15 cellular contexts compared by ENCODE assay signal in genomic region chr3:71573181-71573580, GRCh38. TPM values are rescaled to one million over a fixed set of nuclear protein-coding genes. Genes with fewer than 3 reads are reported as not detected.
A peak's percentile ranks its signal among the peaks of the same experiment; 100 is the strongest.
DNase-seq lines count a peak whose midpoint lies in the region; ATAC-seq and TF ChIP-seq lines count a peak whose summit lies in the region.
"Had no signal": no experiment of that assay in that cellular context is flagged by ENCODE, and none has a peak within 500 bp of the region (broad histone marks: within the 10 kb centered on the region; RNA-seq: fewer than 3 reads in every experiment).

No MANE protein-coding gene starts in this region.

- H3K27me3 ChIP-seq in SK-N-SH (ENCODE audit: insufficient read depth) (no peaks in the 10 kb centered on the region), Loucy (ENCODE audit: insufficient read depth, low read length, poor library complexity, severe bottlenecking) (no peaks in the 10 kb centered on the region)

- no peak for TF ChIP-seq EP300 in SK-N-SH (IDR thresholded peaks at IDR 0.05; ENCODE audit: borderline replicate concordance in 1 of 2, low read depth in 1 of 2, low read length in 1 of 2)

- no peak for TF ChIP-seq RAD21 in SK-N-SH (IDR thresholded peaks at IDR 0.05; ENCODE audit: low read length)

- H3K4me3 ChIP-seq in SK-N-SH (ENCODE audit: low read depth in 2 of 2, low read length in 1 of 2) (no peak overlapping the region), Loucy (ENCODE audit: low read length, poor library complexity, severe bottlenecking) (no peak overlapping the region)
- H3K4me3 ChIP-seq: BLaER1 had no signal

- H3K4me2 ChIP-seq in SK-N-SH (0 out of 2 replicates have a peak overlapping the region, but pooled peaks have one; percentile 12), Loucy (ENCODE audit: low read depth, low read length, poor library complexity, severe bottlenecking) (peak overlapping the region; percentile 28)
- H3K4me2 ChIP-seq: BLaER1 had no signal

- H3K9ac ChIP-seq in SK-N-SH (no peak overlapping the region), Loucy (ENCODE audit: low read depth, low read length, poor library complexity, severe bottlenecking) (no peak overlapping the region)
- H3K9ac ChIP-seq: BLaER1 had no signal

- H3F3A ChIP-seq in SK-N-SH (replicated peaks; ENCODE audit: insufficient read depth), result no peaks in the 10 kb centered on the region
- no peaks in the 10 kb centered on the region for H3F3A ChIP-seq in Loucy (ENCODE audit: low read depth)

- H3K4me1 ChIP-seq in SK-N-SH (ENCODE audit: control insufficient read depth in 1 of 2, insufficient read depth in 2 of 2, low read depth in 1 of 2, low read length in 1 of 2), result no peaks in the 10 kb centered on the region; a peak in 2 of 4 replicates
- peaks cover 60% of the 10 kb centered on the region for H3K4me1 ChIP-seq in Loucy (ENCODE audit: insufficient read depth, low read length, poor library complexity, severe bottlenecking)

- no peak for TF ChIP-seq CTCF in SK-N-SH (IDR thresholded peaks at IDR 0.05)
- TF ChIP-seq CTCF in Loucy (conservative IDR thresholded peaks at IDR 0.05; ENCODE audit: low read length), result no peak

- H3K36me3 ChIP-seq in SK-N-SH (replicated peaks in 1 of 2; ENCODE audit: control insufficient read depth in 1 of 2, insufficient read depth in 2 of 2, low read length in 1 of 2) (peaks cover 28 to 56% of the 10 kb centered on the region in 2 experiments), Loucy (ENCODE audit: insufficient read depth, low read length) (no peaks in the 10 kb centered on the region)
- H3K36me3 ChIP-seq: BLaER1 had no signal

- POLR2A ChIA-PET in SK-N-SH (lab: Yijun Ruan, JAX), result no interaction called here

- H3K9me2 ChIP-seq in SK-N-SH (no peaks in the 10 kb centered on the region), Loucy (replicated peaks; ENCODE audit: low read depth, low read length) (no peaks in the 10 kb centered on the region)

- 98% methylated on average over 5 of the region's 5 CpGs for WGBS in SK-N-SH (ENCODE audit: low lambda C conversion rate)

- CTCF ChIA-PET in SK-N-SH (lab: Yijun Ruan, JAX), result interaction anchor here (1.1 to 1.5 kb wide), 4 partner anchors 10 to 344 kb away, joined by 3 read pairs; no protein-coding TSS in a partner anchor

- H3K27ac ChIP-seq in SK-N-SH (ENCODE audit: low read depth in 2 of 2, low read length in 1 of 2) (no peak overlapping the region), caudate nucleus (ENCODE audit: low read depth, low read length) (peak overlapping the region; percentile 33)
- H3K27ac ChIP-seq: 22Rv1, BLaER1 had no signal

- peaks cover 99% of the 10 kb centered on the region for H3K79me2 ChIP-seq in SK-N-SH (ENCODE audit: insufficient read depth)
- peaks cover 83% of the 10 kb centered on the region for H3K79me2 ChIP-seq in Loucy (ENCODE audit: insufficient read depth, low read length)

- DNase-seq in SK-N-SH (no peak), caudate nucleus (lab: John Stamatoyannopoulos, UW) (no peak), left lobe of liver (ENCODE audit: low spot score) (no peak), NCI-H128 (lab: John Stamatoyannopoulos, UW; ENCODE audit: unreplicated experiment) (no peak)
- no peak for DNase-seq in stimulated activated CD4-positive, alpha-beta T cell treated with anti-CD3 and anti-CD28 coated beads, Interleukin-4, amount 100 ng/mL, for 4 hours
- DNase-seq: Caco-2; CD8-positive, alpha-beta memory T cell; DMS53; GOT3 had no signal

- H3K9me3 ChIP-seq in SK-N-SH, result no peaks in the 10 kb centered on the region
- H3K9me3 ChIP-seq in Loucy (ENCODE audit: insufficient read depth, low read depth, low read length), result no peaks in the 10 kb centered on the region
- H3K9me3 ChIP-seq: BLaER1, Caco-2 had no signal

- no peak overlapping the region for H2AFZ ChIP-seq in SK-N-SH (ENCODE audit: low read depth)
- H2AFZ ChIP-seq in Loucy (ENCODE audit: low read length), result no peak overlapping the region

- no peak for ATAC-seq in SK-N-SH treated with all-trans-retinoic acid at 6 μM for 48 hours
- no peak for ATAC-seq in left lobe of liver
- no peak for ATAC-seq in GM18511 (IDR thresholded peaks at IDR 0.05; ENCODE audit: unreplicated experiment)
- ATAC-seq: HCT116 had no signal

- H4K20me1 ChIP-seq in SK-N-SH (ENCODE audit: insufficient read depth), result no peaks in the 10 kb centered on the region
- H4K20me1 ChIP-seq in Loucy (ENCODE audit: insufficient read depth, low read length, poor library complexity, severe bottlenecking), result peaks cover 16% of the 10 kb centered on the region

TF ChIP-seq in SK-N-SH, 30 proteins besides CTCF, POLR2A, EP300 and RAD21 (continues in another document):
- TF ChIP-seq USF1 (IDR thresholded peaks at IDR 0.05; ENCODE audit: borderline replicate concordance, low read depth) (no peak), REST (IDR thresholded peaks at IDR 0.05; ENCODE audit: low read depth, low read length) (no peak)

TF ChIP-seq in SK-N-SH treated with all-trans-retinoic acid at 6 μM for 48 hours, 23 proteins besides CTCF, POLR2A, EP300 and RAD21:
- TF ChIP-seq ZFP3 (CRISPR knock-in tag; IDR thresholded peaks at IDR 0.05) (no peak), ESRRG (CRISPR knock-in tag; IDR thresholded peaks at IDR 0.05) (no peak), ZNF8 (CRISPR knock-in tag; IDR thresholded peaks at IDR 0.05) (no peak), ZFP30 (CRISPR knock-in tag; IDR thresholded peaks at IDR 0.05) (no peak), GLIS3 (CRISPR knock-in tag; IDR thresholded peaks at IDR 0.05) (no peak), ARNTL (CRISPR knock-in tag; IDR thresholded peaks at IDR 0.05; ENCODE audit: borderline replicate concordance, low read depth) (no peak), POU6F1 (CRISPR knock-in tag; IDR thresholded peaks at IDR 0.05; ENCODE audit: borderline replicate concordance, low read depth) (no peak), CSDC2 (CRISPR knock-in tag; IDR thresholded peaks at IDR 0.05) (no peak), CREB5 (CRISPR knock-in tag; IDR thresholded peaks at IDR 0.05; ENCODE audit: low read depth) (no peak), OSR1 (CRISPR knock-in tag; IDR thresholded peaks at IDR 0.05) (no peak), SNAI2 (CRISPR knock-in tag; IDR thresholded peaks at IDR 0.05) (no peak), ZNF565 (CRISPR knock-in tag; conservative IDR thresholded peaks at IDR 0.05; ENCODE audit: low read depth) (no peak), ZC3H10 (CRISPR knock-in tag; IDR thresholded peaks at IDR 0.05) (no peak), ZNF70 (CRISPR knock-in tag; IDR thresholded peaks at IDR 0.05) (no peak), TCF4 (CRISPR knock-in tag; IDR thresholded peaks at IDR 0.05; ENCODE audit: borderline replicate concordance) (no peak), RARB (CRISPR knock-in tag; IDR thresholded peaks at IDR 0.05) (no peak)
- TF ChIP-seq, protein P1, sequence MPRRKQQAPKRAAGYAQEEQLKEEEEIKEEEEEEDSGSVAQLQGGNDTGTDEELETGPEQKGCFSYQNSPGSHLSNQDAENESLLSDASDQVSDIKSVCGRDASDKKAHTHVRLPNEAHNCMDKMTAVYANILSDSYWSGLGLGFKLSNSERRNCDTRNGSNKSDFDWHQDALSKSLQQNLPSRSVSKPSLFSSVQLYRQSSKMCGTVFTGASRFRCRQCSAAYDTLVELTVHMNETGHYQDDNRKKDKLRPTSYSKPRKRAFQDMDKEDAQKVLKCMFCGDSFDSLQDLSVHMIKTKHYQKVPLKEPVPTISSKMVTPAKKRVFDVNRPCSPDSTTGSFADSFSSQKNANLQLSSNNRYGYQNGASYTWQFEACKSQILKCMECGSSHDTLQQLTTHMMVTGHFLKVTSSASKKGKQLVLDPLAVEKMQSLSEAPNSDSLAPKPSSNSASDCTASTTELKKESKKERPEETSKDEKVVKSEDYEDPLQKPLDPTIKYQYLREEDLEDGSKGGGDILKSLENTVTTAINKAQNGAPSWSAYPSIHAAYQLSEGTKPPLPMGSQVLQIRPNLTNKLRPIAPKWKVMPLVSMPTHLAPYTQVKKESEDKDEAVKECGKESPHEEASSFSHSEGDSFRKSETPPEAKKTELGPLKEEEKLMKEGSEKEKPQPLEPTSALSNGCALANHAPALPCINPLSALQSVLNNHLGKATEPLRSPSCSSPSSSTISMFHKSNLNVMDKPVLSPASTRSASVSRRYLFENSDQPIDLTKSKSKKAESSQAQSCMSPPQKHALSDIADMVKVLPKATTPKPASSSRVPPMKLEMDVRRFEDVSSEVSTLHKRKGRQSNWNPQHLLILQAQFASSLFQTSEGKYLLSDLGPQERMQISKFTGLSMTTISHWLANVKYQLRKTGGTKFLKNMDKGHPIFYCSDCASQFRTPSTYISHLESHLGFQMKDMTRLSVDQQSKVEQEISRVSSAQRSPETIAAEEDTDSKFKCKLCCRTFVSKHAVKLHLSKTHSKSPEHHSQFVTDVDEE (CRISPR knock-in tag; IDR thresholded peaks at IDR 0.05), result no peak

RNA-seq across cellular contexts. Expression of gene FOXP1, which starts 10.3 kb away (rescaled TPM):
- polyA plus RNA-seq in SK-N-SH (2012; rRNA removed), result 8.8 and 10.5 TPM in 2 replicates
- 5.7 and 6.3 TPM in 2 replicates for polyA plus RNA-seq in SK-N-SH (2012; cell fraction: cytosol; rRNA removed)
- polyA plus RNA-seq in SK-N-SH (2012; cell fraction: nucleus; rRNA removed), result 10.3 and 11.2 TPM in 2 replicates
- total RNA-seq in left lobe of liver, result 26.1 TPM
